In genomic region chr5:135172718-135173117, GRCh38 we compare ENCODE assay signal across 36 cellular contexts.
"Had no signal": no experiment of that assay in that cellular context is flagged by ENCODE, and none has a peak within 500 bp of the region (broad histone marks: within the 10 kb centered on the region; RNA-seq: fewer than 3 reads in every experiment).

No MANE protein-coding gene starts in this region.

- H3K36me3 ChIP-seq: adrenal gland, brain microvascular endothelial cell, breast epithelium, cardiac muscle cell had no signal

- DNase-seq: activated CD4-positive, alpha-beta memory T cell treated with anti-CD3 and anti-CD28 coated beads, Interleukin-2, amount 10 ng/mL, durations not matched to agents 7 days and 5 days; activated CD4-positive, alpha-beta T cell treated with anti-CD3 and anti-CD28 coated beads for 1 hour; activated CD4-positive, alpha-beta T cell treated with anti-CD3 and anti-CD28 coated beads for 36 hours; activated CD4-positive, alpha-beta T cell treated with anti-CD3 and anti-CD28 coated beads for 48 hours; activated CD4-positive, alpha-beta T cell treated with anti-CD3 and anti-CD28 coated beads, Interleukin-2, amount 10 ng/mL, durations not matched to agents 7 days and 5 days; activated CD4-positive, alpha-beta T cell treated with anti-CD3 and anti-CD28 coated beads, Interleukin-2, amount 50 U/mL, for 48 hours; activated CD4-positive, CD25-positive, alpha-beta regulatory T cell; activated CD8-positive, alpha-beta memory T cell treated with anti-CD3 and anti-CD28 coated beads, Interleukin-2, amount 50 U/mL, for 48 hours; activated CD8-positive, alpha-beta T cell treated with anti-CD3 and anti-CD28 coated beads, Interleukin-2, amount 10 ng/mL, durations not matched to agents 7 days and 5 days; activated effector memory CD4-positive, alpha-beta T cell treated with Interleukin-2 at 50 U/mL for 16 hours; activated gamma-delta T cell treated with Interleukin-2 at 50 U/mL for 16 hours; activated naive CD4-positive, alpha-beta T cell; activated naive CD4-positive, alpha-beta T cell treated with anti-CD3 and anti-CD28 coated beads for 36 hours; activated naive CD4-positive, alpha-beta T cell treated with anti-CD3 and anti-CD28 coated beads, Interleukin-2, amount 50 U/mL, for 16 hours; activated naive CD8-positive, alpha-beta T cell treated with anti-CD3 and anti-CD28 coated beads for 36 hours; activated T-cell treated with anti-CD3 and anti-CD28 coated beads, Interleukin-2, amount 50 U/mL, for 4 hours; activated T-cell treated with anti-CD3 and anti-CD28 coated beads, Interleukin-2, amount 50 U/mL, for 72 hours; adrenal gland; amniotic stem cell; aorta; body of pancreas; brain microvascular endothelial cell; caudate nucleus; cerebellar nuclear complex; SW 1271; T-helper 1 cell; T-helper 2 cell; T-helper 9 cell had no signal

- H3K9me3 ChIP-seq: adrenal gland, body of pancreas, breast epithelium had no signal

- H3K4me3 ChIP-seq: adrenal gland, body of pancreas, breast epithelium, cardiac muscle cell had no signal

- H3K4me1 ChIP-seq: adrenal gland, body of pancreas, breast epithelium had no signal

- H3K27ac ChIP-seq: adrenal gland, body of pancreas, brain microvascular endothelial cell, breast epithelium, cardiac muscle cell, VCaP had no signal

- ATAC-seq: activated CD4-positive, alpha-beta T cell treated with anti-CD3 and anti-CD28 coated beads for 36 hours; activated CD4-positive, CD25-positive, alpha-beta regulatory T cell treated with anti-CD3 and anti-CD28 coated beads, Interleukin-2, amount 50 U/mL, for 24 hours; activated CD8-positive, alpha-beta T cell treated with anti-CD3 and anti-CD28 coated beads, Interleukin-2, amount 10 ng/mL, durations not matched to agents 7 days and 5 days; activated naive CD4-positive, alpha-beta T cell treated with anti-CD3 and anti-CD28 coated beads, Interleukin-2, amount 50 U/mL, for 72 hours; activated T-cell treated with anti-CD3 and anti-CD28 coated beads, Interleukin-2, amount 50 U/mL, for 4 hours; activated T-cell treated with anti-CD3 and anti-CD28 coated beads, Interleukin-2, amount 50 U/mL, for 72 hours; body of pancreas; WTC11 had no signal

- H3K27me3 ChIP-seq: body of pancreas had no signal

- FAIRE-seq: astrocyte, TTC549 had no signal
